In genomic region chr12:101697930-101698781, GRCh38 we compare ENCODE assay signal across 8 cellular contexts.
DNase-seq lines count a peak whose midpoint lies in the region; ATAC-seq lines count a peak whose summit lies in the region.

No MANE protein-coding gene starts in this region.

- H3K27ac ChIP-seq in caudate nucleus (ENCODE audit: low read depth, low read length) = peak overlapping the region; percentile 89

- ATAC-seq in GM19467 (IDR thresholded peaks at IDR 0.05; ENCODE audit: unreplicated experiment) (peak; percentile 35), HG03520 (IDR thresholded peaks at IDR 0.05; ENCODE audit: unreplicated experiment) (peak; percentile 34)

- H3K4me3 ChIP-seq in skeletal muscle cell (ENCODE audit: low read depth, low read length) = peak overlapping the region; percentile 79

- DNase-seq in ELF-1 (ENCODE audit: low read depth, low spot score) (peak; percentile 52), SKM-1 (lab: John Stamatoyannopoulos, UW; ENCODE audit: unreplicated experiment) (peak; percentile 16), caudate nucleus (lab: John Stamatoyannopoulos, UW) (peak in 42 of 61 donors; percentile 14 to 81 (median 54)), iris pigment epithelial cell (ENCODE audit: low read depth) (peak; percentile 45), skeletal muscle cell (ENCODE audit: low read depth) (no peak), epidermal melanocyte (ENCODE audit: insufficient read length, low spot score) (no peak)

Comparison
In these comparisons a context has a peak if more than half of its experiments do, and no peak if none do; other contexts are left out.
1. DNase-seq: peak in ELF-1 (single experiment), SKM-1 (single experiment), caudate nucleus (42 of 61) and iris pigment epithelial cell (single experiment); none in skeletal muscle cell (single experiment) and epidermal melanocyte (single experiment).